In the genomic region with DNA sequence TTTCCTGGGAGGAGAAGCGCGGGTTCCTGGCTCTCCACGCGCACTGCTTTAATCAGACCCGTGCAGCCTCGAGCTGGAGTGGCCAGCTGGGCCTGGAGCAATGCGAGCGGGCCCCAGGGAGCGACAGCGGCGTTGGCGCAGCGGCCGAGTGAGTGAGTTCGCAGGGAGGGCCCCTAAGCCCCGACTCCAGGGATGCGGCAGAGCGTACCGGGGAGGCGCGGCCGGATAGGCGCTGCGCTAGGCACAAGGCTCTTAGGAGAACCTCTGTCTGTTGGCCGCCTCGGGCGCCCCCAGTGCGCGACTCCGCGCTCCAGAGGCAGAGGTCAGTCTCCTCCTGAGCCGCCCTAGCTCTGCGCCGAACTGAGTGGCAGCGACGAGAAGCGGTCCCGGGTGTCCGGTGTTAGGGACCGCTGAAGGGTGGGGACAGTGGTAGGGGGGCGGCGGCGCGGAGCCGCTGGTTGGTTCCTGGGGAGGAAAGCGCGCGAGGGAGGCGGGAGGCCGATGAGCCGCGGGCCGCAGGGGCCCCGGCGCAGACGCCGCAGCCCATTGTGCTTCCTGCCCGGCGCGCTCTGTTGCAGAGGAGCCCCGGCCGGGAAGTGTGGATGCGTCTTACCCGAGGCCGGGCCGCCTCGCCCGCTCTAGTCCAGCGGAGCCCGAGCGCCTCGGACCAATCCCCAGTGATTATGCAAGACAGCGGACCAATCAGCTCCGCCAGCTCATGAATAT, we compare ENCODE assay signal across 8 cellular contexts. TPM values are rescaled to one million over a fixed set of nuclear protein-coding genes. Genes with fewer than 3 reads are reported as not detected.
DNase-seq lines count a peak whose midpoint lies in the region; ATAC-seq and TF ChIP-seq lines count a peak whose summit lies in the region.

No MANE protein-coding gene starts in this region.

- no peak overlapping the region for H3K27ac ChIP-seq in body of pancreas

- TF ChIP-seq CTCF in body of pancreas (IDR thresholded peaks at IDR 0.05): no peak

- no peaks in the 10 kb centered on the region for H3K9me3 ChIP-seq in body of pancreas

- H3K36me3 ChIP-seq in body of pancreas (replicated peaks in 1 of 2; ENCODE audit: insufficient read depth in 1 of 2, low read depth in 2 of 2): no peaks in the 10 kb centered on the region

- peak; percentile 72 for ATAC-seq in body of pancreas

- H3K4me1 ChIP-seq in body of pancreas: peaks cover 48% of the 10 kb centered on the region

- intact Hi-C loops in body of pancreas (cut with DNase I): no loop called here

- 3 to 4% methylated on average over 9 to 74 of the region's 74 CpGs for WGBS in body of pancreas, 2 donors

- peaks cover 0 to 84% of the 10 kb centered on the region in 2 donors for H3K27me3 ChIP-seq in body of pancreas

- H3K4me3 ChIP-seq in body of pancreas: peak overlapping the region in 1 of 2 donors; percentile 11
- H3K4me3 ChIP-seq in iPS-11a (ENCODE audit: low read depth, low read length): peak overlapping the region; percentile 25

- no peak for TF ChIP-seq POLR2A in body of pancreas (IDR thresholded peaks at IDR 0.05)

- DNase-seq in 8988T: peak; percentile 37
- DNase-seq in GM03348 (ENCODE audit: low spot score): peak; percentile 96
- DNase-seq in HCEC 1CT: peak; percentile 97
- DNase-seq in LoVo (ENCODE audit: low spot score): peak; percentile 90
- peak; percentile 96 for DNase-seq in SIG-M5 treated with dmso at 0.1 percent for 504 hours (lab: John Stamatoyannopoulos, UW; ENCODE audit: unreplicated experiment)
- DNase-seq in body of pancreas: peak; percentile 50 to 74 (median 64)
- peak; percentile 85 for DNase-seq in renal cortical epithelial cell (ENCODE audit: low read depth)

RNA-seq across cellular contexts. Expression of a gene that starts 0.4 kb away (rescaled TPM):
- total RNA-seq in body of pancreas: not detected
- not detected in 2 replicates for total RNA-seq in renal cortical epithelial cell

RNA-seq across cellular contexts. Expression of a gene that starts 17.8 kb away (rescaled TPM):
- total RNA-seq in body of pancreas: not detected
- 0.17 TPM in 1 of 2 replicates, not detected in the other for total RNA-seq in renal cortical epithelial cell

Comparison
In these comparisons a context has a peak if more than half of its experiments do, and no peak if none do; other contexts are left out.
1. DNase-seq: peak in every context shown above with its lines; median percentile 97 in HCEC 1CT; 96 in GM03348; 96 in SIG-M5 treated with dmso at 0.1 percent for 504 hours; 90 in LoVo; 85 in renal cortical epithelial cell; 64 in body of pancreas; 37 in 8988T.